In genomic region chr15:63895787-63896218, GRCh38 we compare ENCODE assay signal across 1 cellular context.
TF ChIP-seq lines count a peak whose summit lies in the region.

No MANE protein-coding gene starts in this region.

TF ChIP-seq in K562, 482 proteins besides CTCF, POLR2A, EP300 and RAD21 (continued from another document):
- TF ChIP-seq EHMT2 (IDR thresholded peaks at IDR 0.05) (no peak), NUFIP1 (IDR thresholded peaks at IDR 0.05; ENCODE audit: partially characterized antibody) (peak; percentile 50), CTCFL (IDR thresholded peaks at IDR 0.05; ENCODE audit: borderline replicate concordance, insufficient read depth, low read depth, low read length, poor library complexity, severe bottlenecking) (no peak), LCOR (CRISPR knock-in tag; IDR thresholded peaks at IDR 0.05) (no peak), RFX5 (IDR thresholded peaks at IDR 0.05; ENCODE audit: low read depth, low read length) (no peak), CBFB (CRISPR knock-in tag; IDR thresholded peaks at IDR 0.05) (no peak), ZNF347 (CRISPR knock-in tag; IDR thresholded peaks at IDR 0.05; ENCODE audit: low read depth) (no peak), U2AF1 (optimal IDR thresholded peaks at IDR 0.05; ENCODE audit: low read depth, low read length) (no peak), KLF10 (CRISPR knock-in tag; IDR thresholded peaks at IDR 0.05) (no peak), SMAD4 (CRISPR knock-in tag; conservative IDR thresholded peaks at IDR 0.05) (no peak), GATAD2B (IDR thresholded peaks at IDR 0.05; ENCODE audit: borderline replicate concordance) (no peak), ELF2 (CRISPR knock-in tag; IDR thresholded peaks at IDR 0.05) (no peak), HCFC1 (IDR thresholded peaks at IDR 0.05; ENCODE audit: low read depth, low read length) (no peak), ZNF780A (CRISPR knock-in tag; IDR thresholded peaks at IDR 0.05) (no peak), SMAD3 (CRISPR knock-in tag; conservative IDR thresholded peaks at IDR 0.05) (no peak), RAD51 (IDR thresholded peaks at IDR 0.05; ENCODE audit: borderline replicate concordance, low read depth) (no peak), TEAD1 (CRISPR knock-in tag; IDR thresholded peaks at IDR 0.05) (peak in 1 of 2 experiments; percentile 67; a peak in 1 of 4 replicates), RBM39 (optimal IDR thresholded peaks at IDR 0.05; ENCODE audit: low read depth, low read length) (no peak), ZNF584 (CRISPR knock-in tag; IDR thresholded peaks at IDR 0.05; ENCODE audit: low read depth) (no peak), ZNF57 (CRISPR knock-in tag; IDR thresholded peaks at IDR 0.05) (no peak), TSC22D4 (tag; IDR thresholded peaks at IDR 0.05) (no peak), ZNF507 (tag; conservative IDR thresholded peaks at IDR 0.05) (no peak)
- TF ChIP-seq, protein P1, sequence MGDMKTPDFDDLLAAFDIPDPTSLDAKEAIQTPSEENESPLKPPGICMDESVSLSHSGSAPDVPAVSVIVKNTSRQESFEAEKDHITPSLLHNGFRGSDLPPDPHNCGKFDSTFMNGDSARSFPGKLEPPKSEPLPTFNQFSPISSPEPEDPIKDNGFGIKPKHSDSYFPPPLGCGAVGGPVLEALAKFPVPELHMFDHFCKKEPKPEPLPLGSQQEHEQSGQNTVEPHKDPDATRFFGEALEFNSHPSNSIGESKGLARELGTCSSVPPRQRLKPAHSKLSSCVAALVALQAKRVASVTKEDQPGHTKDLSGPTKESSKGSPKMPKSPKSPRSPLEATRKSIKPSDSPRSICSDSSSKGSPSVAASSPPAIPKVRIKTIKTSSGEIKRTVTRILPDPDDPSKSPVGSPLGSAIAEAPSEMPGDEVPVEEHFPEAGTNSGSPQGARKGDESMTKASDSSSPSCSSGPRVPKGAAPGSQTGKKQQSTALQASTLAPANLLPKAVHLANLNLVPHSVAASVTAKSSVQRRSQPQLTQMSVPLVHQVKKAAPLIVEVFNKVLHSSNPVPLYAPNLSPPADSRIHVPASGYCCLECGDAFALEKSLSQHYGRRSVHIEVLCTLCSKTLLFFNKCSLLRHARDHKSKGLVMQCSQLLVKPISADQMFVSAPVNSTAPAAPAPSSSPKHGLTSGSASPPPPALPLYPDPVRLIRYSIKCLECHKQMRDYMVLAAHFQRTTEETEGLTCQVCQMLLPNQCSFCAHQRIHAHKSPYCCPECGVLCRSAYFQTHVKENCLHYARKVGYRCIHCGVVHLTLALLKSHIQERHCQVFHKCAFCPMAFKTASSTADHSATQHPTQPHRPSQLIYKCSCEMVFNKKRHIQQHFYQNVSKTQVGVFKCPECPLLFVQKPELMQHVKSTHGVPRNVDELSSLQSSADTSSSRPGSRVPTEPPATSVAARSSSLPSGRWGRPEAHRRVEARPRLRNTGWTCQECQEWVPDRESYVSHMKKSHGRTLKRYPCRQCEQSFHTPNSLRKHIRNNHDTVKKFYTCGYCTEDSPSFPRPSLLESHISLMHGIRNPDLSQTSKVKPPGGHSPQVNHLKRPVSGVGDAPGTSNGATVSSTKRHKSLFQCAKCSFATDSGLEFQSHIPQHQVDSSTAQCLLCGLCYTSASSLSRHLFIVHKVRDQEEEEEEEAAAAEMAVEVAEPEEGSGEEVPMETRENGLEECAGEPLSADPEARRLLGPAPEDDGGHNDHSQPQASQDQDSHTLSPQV (IDR thresholded peaks at IDR 0.05), result 0 out of 2 replicates have a peak, but pooled peaks have one; percentile 1
- TF ChIP-seq, protein P2, sequence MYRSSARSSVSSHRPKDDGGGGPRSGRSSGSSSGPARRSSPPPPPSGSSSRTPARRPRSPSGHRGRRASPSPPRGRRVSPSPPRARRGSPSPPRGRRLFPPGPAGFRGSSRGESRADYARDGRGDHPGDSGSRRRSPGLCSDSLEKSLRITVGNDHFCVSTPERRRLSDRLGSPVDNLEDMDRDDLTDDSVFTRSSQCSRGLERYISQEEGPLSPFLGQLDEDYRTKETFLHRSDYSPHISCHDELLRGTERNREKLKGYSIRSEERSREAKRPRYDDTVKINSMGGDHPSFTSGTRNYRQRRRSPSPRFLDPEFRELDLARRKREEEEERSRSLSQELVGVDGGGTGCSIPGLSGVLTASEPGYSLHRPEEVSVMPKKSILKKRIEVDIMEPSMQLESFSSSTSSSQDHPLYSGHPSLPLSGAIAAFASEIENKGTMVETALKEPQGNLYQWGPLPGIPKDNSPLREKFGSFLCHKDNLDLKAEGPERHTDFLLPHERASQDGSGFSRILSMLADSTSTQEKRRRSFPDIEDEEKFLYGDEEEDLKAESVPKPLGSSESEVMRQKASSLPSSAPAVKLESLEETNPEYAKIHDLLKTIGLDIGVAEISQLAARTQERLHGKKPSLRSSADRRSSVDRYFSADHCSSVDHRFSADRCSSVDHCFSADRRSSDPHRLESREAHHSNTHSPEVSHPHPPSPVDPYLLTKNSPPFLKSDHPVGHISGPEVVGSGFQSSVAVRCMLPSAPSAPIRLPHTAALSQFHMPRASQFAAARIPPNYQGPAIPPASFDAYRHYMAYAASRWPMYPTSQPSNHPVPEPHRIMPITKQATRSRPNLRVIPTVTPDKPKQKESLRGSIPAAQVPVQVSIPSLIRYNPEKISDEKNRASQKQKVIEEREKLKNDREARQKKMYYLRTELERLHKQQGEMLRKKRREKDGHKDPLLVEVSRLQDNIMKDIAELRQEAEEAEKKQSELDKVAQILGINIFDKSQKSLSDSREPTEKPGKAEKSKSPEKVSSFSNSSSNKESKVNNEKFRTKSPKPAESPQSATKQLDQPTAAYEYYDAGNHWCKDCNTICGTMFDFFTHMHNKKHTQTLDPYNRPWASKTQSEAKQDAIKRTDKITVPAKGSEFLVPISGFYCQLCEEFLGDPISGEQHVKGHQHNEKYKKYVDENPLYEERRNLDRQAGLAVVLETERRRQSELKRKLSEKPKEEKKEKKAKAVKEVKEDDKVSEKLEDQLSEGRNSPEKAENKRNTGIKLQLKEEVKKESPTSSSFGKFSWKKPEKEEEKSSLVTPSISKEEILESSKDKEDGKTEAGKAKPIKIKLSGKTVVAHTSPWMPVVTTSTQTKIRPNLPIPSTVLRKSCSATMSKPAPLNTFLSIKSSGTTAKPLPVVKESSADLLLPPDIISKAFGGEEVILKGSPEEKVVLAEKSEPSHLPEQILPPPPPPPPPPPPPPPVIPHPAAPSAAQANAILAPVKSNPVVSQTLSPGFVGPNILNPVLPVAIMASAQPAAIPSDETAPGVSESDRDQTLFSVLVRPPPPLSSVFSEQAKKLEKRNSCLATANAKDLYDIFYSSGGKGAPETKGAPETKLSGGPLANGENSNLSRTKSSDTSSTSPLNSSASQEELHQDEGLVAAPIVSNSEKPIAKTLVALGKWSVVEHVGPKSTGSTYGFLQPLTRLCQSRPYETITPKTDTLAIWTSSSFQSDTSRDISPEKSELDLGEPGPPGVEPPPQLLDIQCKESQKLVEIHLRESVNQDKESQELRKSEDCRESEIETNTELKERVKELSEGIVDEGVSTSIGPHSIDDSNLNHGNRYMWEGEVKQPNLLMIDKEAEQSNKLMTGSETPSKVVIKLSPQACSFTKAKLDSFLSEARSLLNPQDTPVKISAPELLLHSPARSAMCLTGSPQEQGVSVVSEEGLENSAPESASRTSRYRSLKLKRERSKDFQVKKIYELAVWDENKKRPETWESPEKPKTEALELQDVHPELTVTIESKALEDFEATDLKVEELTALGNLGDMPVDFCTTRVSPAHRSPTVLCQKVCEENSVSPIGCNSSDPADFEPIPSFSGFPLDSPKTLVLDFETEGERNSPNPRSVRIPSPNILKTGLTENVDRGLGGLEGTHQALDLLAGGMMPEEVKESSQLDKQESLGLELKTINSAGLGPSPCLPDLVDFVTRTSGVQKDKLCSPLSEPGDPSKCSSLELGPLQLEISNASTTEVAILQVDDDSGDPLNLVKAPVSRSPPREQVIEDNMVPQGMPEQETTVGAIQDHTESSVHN (IDR thresholded peaks at IDR 0.05; ENCODE audit: borderline replicate concordance in 1 of 2, low read depth in 1 of 2), result no peak
- TF ChIP-seq, protein P3, sequence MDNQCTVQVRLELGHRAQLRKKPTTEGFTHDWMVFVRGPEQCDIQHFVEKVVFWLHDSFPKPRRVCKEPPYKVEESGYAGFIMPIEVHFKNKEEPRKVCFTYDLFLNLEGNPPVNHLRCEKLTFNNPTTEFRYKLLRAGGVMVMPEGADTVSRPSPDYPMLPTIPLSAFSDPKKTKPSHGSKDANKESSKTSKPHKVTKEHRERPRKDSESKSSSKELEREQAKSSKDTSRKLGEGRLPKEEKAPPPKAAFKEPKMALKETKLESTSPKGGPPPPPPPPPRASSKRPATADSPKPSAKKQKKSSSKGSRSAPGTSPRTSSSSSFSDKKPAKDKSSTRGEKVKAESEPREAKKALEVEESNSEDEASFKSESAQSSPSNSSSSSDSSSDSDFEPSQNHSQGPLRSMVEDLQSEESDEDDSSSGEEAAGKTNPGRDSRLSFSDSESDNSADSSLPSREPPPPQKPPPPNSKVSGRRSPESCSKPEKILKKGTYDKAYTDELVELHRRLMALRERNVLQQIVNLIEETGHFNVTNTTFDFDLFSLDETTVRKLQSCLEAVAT (IDR thresholded peaks at IDR 0.05), result no peak
- TF ChIP-seq, protein P4, sequence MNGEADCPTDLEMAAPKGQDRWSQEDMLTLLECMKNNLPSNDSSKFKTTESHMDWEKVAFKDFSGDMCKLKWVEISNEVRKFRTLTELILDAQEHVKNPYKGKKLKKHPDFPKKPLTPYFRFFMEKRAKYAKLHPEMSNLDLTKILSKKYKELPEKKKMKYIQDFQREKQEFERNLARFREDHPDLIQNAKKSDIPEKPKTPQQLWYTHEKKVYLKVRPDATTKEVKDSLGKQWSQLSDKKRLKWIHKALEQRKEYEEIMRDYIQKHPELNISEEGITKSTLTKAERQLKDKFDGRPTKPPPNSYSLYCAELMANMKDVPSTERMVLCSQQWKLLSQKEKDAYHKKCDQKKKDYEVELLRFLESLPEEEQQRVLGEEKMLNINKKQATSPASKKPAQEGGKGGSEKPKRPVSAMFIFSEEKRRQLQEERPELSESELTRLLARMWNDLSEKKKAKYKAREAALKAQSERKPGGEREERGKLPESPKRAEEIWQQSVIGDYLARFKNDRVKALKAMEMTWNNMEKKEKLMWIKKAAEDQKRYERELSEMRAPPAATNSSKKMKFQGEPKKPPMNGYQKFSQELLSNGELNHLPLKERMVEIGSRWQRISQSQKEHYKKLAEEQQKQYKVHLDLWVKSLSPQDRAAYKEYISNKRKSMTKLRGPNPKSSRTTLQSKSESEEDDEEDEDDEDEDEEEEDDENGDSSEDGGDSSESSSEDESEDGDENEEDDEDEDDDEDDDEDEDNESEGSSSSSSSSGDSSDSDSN (IDR thresholded peaks at IDR 0.05; ENCODE audit: borderline replicate concordance in 1 of 2, low read depth in 2 of 2, low read length in 2 of 2), result 0 out of 4 replicates have a peak, but pooled peaks of 1 of the 2 experiments have one; percentile 8
